13 cellular contexts compared by ENCODE assay signal in the genomic region with DNA sequence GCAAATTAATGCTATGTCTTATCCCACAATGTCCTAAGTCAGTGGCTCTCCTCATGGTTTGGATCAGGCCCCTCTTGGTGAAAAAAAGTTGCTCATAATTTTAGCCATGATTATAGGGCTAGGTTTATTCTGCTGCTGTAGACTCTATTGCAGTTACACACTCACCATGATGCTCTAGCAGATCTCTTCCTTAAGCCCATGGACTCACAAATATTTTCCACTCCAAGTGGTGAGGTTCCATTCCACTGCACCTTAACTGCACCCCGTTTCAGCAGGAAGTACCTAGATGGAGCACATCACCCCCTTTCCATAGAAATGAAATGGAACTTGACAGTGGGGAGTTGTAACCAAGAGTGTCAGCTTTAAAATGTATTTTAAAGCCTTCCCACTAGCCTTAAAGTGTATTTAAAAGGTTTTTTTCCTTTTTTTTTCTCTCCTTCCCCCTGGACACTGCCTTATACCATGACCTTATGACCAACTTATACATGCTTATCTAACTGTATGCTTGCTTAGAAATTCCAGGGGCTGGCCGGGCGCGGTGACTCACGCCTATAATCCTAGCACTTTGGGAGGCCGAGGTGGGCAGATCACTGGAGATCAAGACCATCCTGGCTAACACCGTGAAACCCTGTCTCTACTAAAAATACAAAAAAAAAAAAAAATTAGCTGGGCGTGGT. TPM values are rescaled to one million over a fixed set of nuclear protein-coding genes. Genes with fewer than 3 reads are reported as not detected.
DNase-seq lines count a peak whose midpoint lies in the region; ATAC-seq and TF ChIP-seq lines count a peak whose summit lies in the region.
"Had no signal": no experiment of that assay in that cellular context is flagged by ENCODE, and none has a peak within 500 bp of the region (broad histone marks: within the 10 kb centered on the region; RNA-seq: fewer than 3 reads in every experiment).

No MANE protein-coding gene starts in this region.

- DNase-seq in HCT116 (ENCODE audit: low read depth, low spot score) (no peak), Panc1 (ENCODE audit: low read depth, low spot score) (no peak), glomerular visceral epithelial cell (ENCODE audit: extremely low spot score) (peak; percentile 89), esophagus squamous epithelium (lab: John Stamatoyannopoulos, UW) (no peak), osteoblast (ENCODE audit: insufficient read length, low spot score, missing footprints) (no peak), activated gamma-delta T cell (lab: John Stamatoyannopoulos, UW) (no peak)
- DNase-seq in CD4-positive, alpha-beta memory T cell, result no peak
- DNase-seq: DMS53, NCI-H1436, NCI-H2081, NCI-H526 had no signal

- H3K9ac ChIP-seq in HCT116 (ENCODE audit: low read length), result peak overlapping the region; percentile 10; the same call in 1 of the 2 replicates
- H3K9ac ChIP-seq: BLaER1 treated with 17β-estradiol and CSF1 and Interleukin-3, amounts not matched to agents 10 nM and 100 nM had no signal

- H4K20me1 ChIP-seq in HCT116 (ENCODE audit: insufficient read depth), result no peaks in the 10 kb centered on the region
- H4K20me1 ChIP-seq in osteoblast (ENCODE audit: insufficient read depth, low read length), result no peaks in the 10 kb centered on the region
- H4K20me1 ChIP-seq: BLaER1 treated with 17β-estradiol and CSF1 and Interleukin-3, amounts not matched to agents 10 nM and 100 nM had no signal

- RAD21 ChIA-PET in HCT116 (lab: Charles Lee; ENCODE audit: low non-redundant PET in 1 of 2, low total read pairs in 2 of 2, uncharacterized antibody in 2 of 2, unreplicated experiment in 2 of 2), result interaction anchor here in 1 of 2 experiments (0.6 kb wide), 1 partner anchor 356 kb away, joined by 3 read pairs; no protein-coding TSS in a partner anchor

- no peaks in the 10 kb centered on the region for H3K79me2 ChIP-seq in HCT116 (ENCODE audit: insufficient read depth, low read length)
- no peaks in the 10 kb centered on the region for H3K79me2 ChIP-seq in osteoblast (ENCODE audit: insufficient read depth, low read length)

- WGBS in esophagus squamous epithelium, 2 donors, result 89% methylated on average over 8 of the region's 8 CpGs

- no peak for TF ChIP-seq RAD21 in HCT116 (IDR thresholded peaks at IDR 0.05; ENCODE audit: low read depth)

- BruUV-seq in HCT116 (replicated peaks; lab: Mats Ljungman, UMichigan) (no TSS peak), Panc1 (replicated peaks; lab: Mats Ljungman, UMichigan) (no TSS peak)

- no peaks in the 10 kb centered on the region for H3K9me2 ChIP-seq in HCT116 (ENCODE audit: insufficient read depth)

- CTCF ChIA-PET in HCT116 (lab: Charles Lee) (no interaction called here), Panc1 (lab: Charles Lee) (no interaction called here)
- CTCF ChIA-PET in CD4-positive, alpha-beta memory T cell (lab: Charles Lee; ENCODE audit: partially characterized antibody), result interaction anchor here (1.7 kb wide), 1 partner anchor 8 kb away, joined by 4 read pairs; no protein-coding TSS in a partner anchor

- TF ChIP-seq POLR2A in HCT116 (IDR thresholded peaks at IDR 0.05; ENCODE audit: borderline replicate concordance, extremely low read depth, insufficient read depth, insufficient read length), result no peak
- no peak for TF ChIP-seq POLR2A in esophagus squamous epithelium (IDR thresholded peaks at IDR 0.05)

- POLR2A ChIA-PET in HCT116 (lab: Charles Lee) (no interaction called here), Panc1 (lab: Charles Lee) (no interaction called here)
- POLR2A ChIA-PET in CD4-positive, alpha-beta memory T cell (lab: Charles Lee; ENCODE audit: partially characterized antibody), result interaction anchor here (1.2 kb wide), 1 partner anchor 10 kb away, joined by 3 read pairs; a partner anchor contains a TSS

- TF ChIP-seq CTCF in HCT116 (IDR thresholded peaks at IDR 0.05 in 2 of 3, conservative IDR thresholded peaks at IDR 0.05 in 1 of 3; ENCODE audit: borderline replicate concordance in 1 of 3, insufficient read depth in 1 of 3, low read depth in 2 of 3, low read length in 2 of 3) (no peak), Panc1 (IDR thresholded peaks at IDR 0.05) (no peak), esophagus squamous epithelium (IDR thresholded peaks at IDR 0.05) (no peak), osteoblast (IDR thresholded peaks at IDR 0.05; ENCODE audit: extremely low read depth, low read depth, low read length) (no peak)

- H3K27ac Mint-ChIP-seq in CD4-positive, alpha-beta memory T cell, result no peak overlapping the region

- H3K9me3 ChIP-seq in HCT116 (ENCODE audit: control insufficient read depth in 1 of 2, insufficient read depth in 1 of 2, low read depth in 1 of 2, low read length in 2 of 2) (no peaks in the 10 kb centered on the region), Panc1 (ENCODE audit: control insufficient read depth, insufficient read depth, low read depth, low read length) (no peaks in the 10 kb centered on the region), esophagus squamous epithelium (no peaks in the 10 kb centered on the region), osteoblast (ENCODE audit: low read depth, low read length) (no peaks in the 10 kb centered on the region)
- no peaks in the 10 kb centered on the region for H3K9me3 ChIP-seq in CD4-positive, alpha-beta memory T cell (ENCODE audit: control insufficient read depth in 1 of 2, low read length in 2 of 2)

- H3K4me1 Mint-ChIP-seq in CD4-positive, alpha-beta memory T cell, result peaks cover 0 to 1% (median 0%) of the 10 kb centered on the region in 4 donors

- in situ Hi-C loops in Panc1 (cut with HindIII; ENCODE audit: low pct_unique_long_range_greater_than_20kb, low sequenced_read_pairs), result no loop called here

- H3K27me3 ChIP-seq in HCT116 (ENCODE audit: insufficient read depth, low read length) (no peaks in the 10 kb centered on the region), Panc1 (ENCODE audit: control insufficient read depth, insufficient read depth, low read length) (no peaks in the 10 kb centered on the region), esophagus squamous epithelium (no peaks in the 10 kb centered on the region), osteoblast (ENCODE audit: insufficient read depth, low read length) (no peaks in the 10 kb centered on the region)
- H3K27me3 ChIP-seq in CD4-positive, alpha-beta memory T cell (ENCODE audit: insufficient read depth, low read length), result no peaks in the 10 kb centered on the region
- H3K27me3 ChIP-seq: BLaER1 treated with 17β-estradiol and CSF1 and Interleukin-3, amounts not matched to agents 10 nM and 100 nM had no signal

- H3K4me1 ChIP-seq in HCT116 (ENCODE audit: control insufficient read depth in 1 of 2, insufficient read depth in 2 of 2, low read length in 2 of 2) (peaks cover 28 to 47% of the 10 kb centered on the region in 2 experiments), Panc1 (ENCODE audit: control insufficient read depth, insufficient read depth, low read length) (peaks cover 3% of the 10 kb centered on the region; the same call in 1 of the 2 replicates), esophagus squamous epithelium (peaks cover 0 to 12% (median 0%) of the 10 kb centered on the region in 3 donors), osteoblast (ENCODE audit: insufficient read depth, low read length) (peaks cover 7% of the 10 kb centered on the region)
- no peaks in the 10 kb centered on the region for H3K4me1 ChIP-seq in CD4-positive, alpha-beta memory T cell (ENCODE audit: insufficient read depth, low read length)
- H3K4me1 ChIP-seq: BLaER1 treated with 17β-estradiol and CSF1 and Interleukin-3, amounts not matched to agents 10 nM and 100 nM had no signal

- H2AFZ ChIP-seq in HCT116 (ENCODE audit: low read depth, low read length, poor library complexity, severe bottlenecking) (peak overlapping the region; percentile 37), osteoblast (ENCODE audit: low read length) (no peak overlapping the region)

- H3K4me3 ChIP-seq in HCT116 (replicated peaks in 1 of 2; ENCODE audit: low read depth in 1 of 2, low read length in 2 of 2) (no peak overlapping the region; a peak in 1 of 4 replicates), Panc1 (ENCODE audit: low read depth in 2 of 2, low read length in 2 of 2) (no peak overlapping the region), esophagus squamous epithelium (no peak overlapping the region), osteoblast (ENCODE audit: insufficient read depth, low read length) (no peak overlapping the region)
- H3K4me3 ChIP-seq in CD4-positive, alpha-beta memory T cell (ENCODE audit: low read length in 2 of 2), result no peak overlapping the region
- H3K4me3 ChIP-seq: BLaER1 treated with 17β-estradiol and CSF1 and Interleukin-3, amounts not matched to agents 10 nM and 100 nM had no signal

- no peaks in the 10 kb centered on the region for H3K36me3 ChIP-seq in HCT116 (ENCODE audit: control insufficient read depth in 1 of 2, insufficient read depth in 2 of 2, low read length in 2 of 2)
- H3K36me3 ChIP-seq in Panc1 (ENCODE audit: control insufficient read depth, insufficient read depth, low read length), result no peaks in the 10 kb centered on the region
- no peaks in the 10 kb centered on the region for H3K36me3 ChIP-seq in esophagus squamous epithelium
- no peaks in the 10 kb centered on the region for H3K36me3 ChIP-seq in osteoblast (ENCODE audit: insufficient read depth, low read length)
- H3K36me3 ChIP-seq in CD4-positive, alpha-beta memory T cell (ENCODE audit: insufficient read depth, low read length), result no peaks in the 10 kb centered on the region

- no peaks in the 10 kb centered on the region for H3K36me3 Mint-ChIP-seq in CD4-positive, alpha-beta memory T cell

- no peak overlapping the region for H3K4me3 Mint-ChIP-seq in CD4-positive, alpha-beta memory T cell

- peak overlapping the region; percentile 25; the same call in 1 of the 2 replicates for H3K27ac ChIP-seq in HCT116 (ENCODE audit: low read depth, low read length)
- H3K27ac ChIP-seq in Panc1 (ENCODE audit: low read length), result no peak overlapping the region
- no peak overlapping the region for H3K27ac ChIP-seq in esophagus squamous epithelium
- H3K27ac ChIP-seq in osteoblast (ENCODE audit: low read depth, low read length), result no peak overlapping the region
- no peak overlapping the region for H3K27ac ChIP-seq in CD4-positive, alpha-beta memory T cell (ENCODE audit: low read depth, low read length)
- H3K27ac ChIP-seq: BLaER1 treated with 17β-estradiol and CSF1 and Interleukin-3, amounts not matched to agents 10 nM and 100 nM had no signal

- no peaks in the 10 kb centered on the region for H3K27me3 Mint-ChIP-seq in CD4-positive, alpha-beta memory T cell

- intact Hi-C loops in HCT116 (cut with micrococcal nuclease) (no loop called here), Panc1 (cut with micrococcal nuclease; ENCODE audit: unreplicated experiment) (no loop called here), esophagus squamous epithelium (cut with DNase I) (no loop called here)
- intact Hi-C loops in CD4-positive, alpha-beta memory T cell (cut with micrococcal nuclease), result no loop called here

- no peaks in the 10 kb centered on the region for H3K9me3 Mint-ChIP-seq in CD4-positive, alpha-beta memory T cell

- ATAC-seq in HCT116 (peak; percentile 82), Panc1 (peak; percentile 80)
- ATAC-seq: Right ventricle myocardium inferior had no signal

- H3K4me2 ChIP-seq in HCT116 (ENCODE audit: low read length), result peak overlapping the region; percentile 59
- no peak overlapping the region for H3K4me2 ChIP-seq in osteoblast (ENCODE audit: insufficient read depth, low read length)
- H3K4me2 ChIP-seq: BLaER1 treated with 17β-estradiol and CSF1 and Interleukin-3, amounts not matched to agents 10 nM and 100 nM had no signal

RNA-seq across cellular contexts. Expression of a gene that starts 10.5 kb away (rescaled TPM):
- total RNA-seq in HCT116 (2021; ENCODE audit: unreplicated experiment) (10.3 TPM), Panc1 (2021; ENCODE audit: unreplicated experiment) (3.6 TPM), esophagus squamous epithelium (1 to 10 TPM; 1.2 to 8.5 (median 5.8) TPM), osteoblast (18.1 and 18.6 TPM in 2 replicates)
- 3.7 and 6.1 TPM in 2 replicates for polyA plus RNA-seq in HCT116 (2012)
- polyA plus RNA-seq in Panc1 (2012; ENCODE audit: insufficient read length), result 1.1 TPM
- 1 to 10 TPM; 6.7 to 7.1 TPM for total RNA-seq in CD4-positive, alpha-beta memory T cell
- polyA plus RNA-seq in CD4-positive, alpha-beta memory T cell, result 1 to 10 TPM; 2.1 to 3.6 TPM
